Comparison of ENCODE assay signal across 14 cellular contexts in genomic region chr11:119125849-119126248, GRCh38. TPM values are rescaled to one million over a fixed set of nuclear protein-coding genes. Genes with fewer than 3 reads are reported as not detected.
DNase-seq lines count a peak whose midpoint lies in the region; ATAC-seq and TF ChIP-seq lines count a peak whose summit lies in the region.
"Had no signal": no experiment of that assay in that cellular context is flagged by ENCODE, and none has a peak within 500 bp of the region (broad histone marks: within the 10 kb centered on the region; RNA-seq: fewer than 3 reads in every experiment).

No MANE protein-coding gene starts in this region.

- H3K27ac ChIP-seq in Peyer's patch (peak overlapping the region in 3 of 4 donors; percentile 41 to 75 (median 71)), transverse colon (peak overlapping the region in 3 of 4 donors; percentile 47 to 59 (median 55))
- H3K27ac ChIP-seq: BLaER1 treated with 17β-estradiol and CSF1 and Interleukin-3, amounts not matched to agents 10 nM and 100 nM had no signal

- H3K27me3 ChIP-seq in Peyer's patch: no peaks in the 10 kb centered on the region
- H3K27me3 ChIP-seq in transverse colon: no peaks in the 10 kb centered on the region
- H3K27me3 ChIP-seq: BLaER1 treated with 17β-estradiol and CSF1 and Interleukin-3, amounts not matched to agents 10 nM and 100 nM had no signal

- peaks cover 27% of the 10 kb centered on the region for H3K4me1 Mint-ChIP-seq in activated T-cell treated with anti-CD3 and anti-CD28 coated beads, Interleukin-2, amount 50 U/mL, for 24 hours (ENCODE audit: low read depth)

- 77 to 80% methylated on average over 1 to 7 of the region's 7 CpGs for WGBS in transverse colon (ENCODE audit: low coverage in 1 of 2), 2 donors

- H3K4me3 ChIP-seq in Peyer's patch (no peak overlapping the region), transverse colon (peak overlapping the region in 1 of 4 donors; percentile 3)
- H3K4me3 ChIP-seq: BLaER1 treated with 17β-estradiol and CSF1 and Interleukin-3, amounts not matched to agents 10 nM and 100 nM; HAP-1 had no signal

- peak in 1 of 6 experiments; percentile 9 for TF ChIP-seq CTCF in Peyer's patch (IDR thresholded peaks at IDR 0.05)
- no peak for TF ChIP-seq CTCF in transverse colon (IDR thresholded peaks at IDR 0.05)

- no peaks in the 10 kb centered on the region for H3K27me3 Mint-ChIP-seq in activated T-cell treated with anti-CD3 and anti-CD28 coated beads, Interleukin-2, amount 50 U/mL, for 24 hours
- H3K27me3 Mint-ChIP-seq: CD4-positive, CD25-positive, alpha-beta regulatory T cell had no signal

- no peak for TF ChIP-seq EP300 in transverse colon (IDR thresholded peaks at IDR 0.05; ENCODE audit: low read depth)

- in situ Hi-C loops in transverse colon (cut with MboI; ENCODE audit: low pct_ligation_motif_present in 1 of 4, low pct_unique_long_range_greater_than_20kb in 1 of 4, low sequenced_read_pairs in 3 of 4): no loop called here

- H3K9me3 ChIP-seq in Peyer's patch (no peaks in the 10 kb centered on the region), transverse colon (no peaks in the 10 kb centered on the region)
- H3K9me3 ChIP-seq: BLaER1 treated with 17β-estradiol and CSF1 and Interleukin-3, amounts not matched to agents 10 nM and 100 nM; HAP-1 had no signal

- intact Hi-C loops in transverse colon (cut with DNase I; ENCODE audit: low total_unique reads): no loop called here

- peak in 1 of 2 donors; percentile 38 for TF ChIP-seq POLR2A in Peyer's patch (IDR thresholded peaks at IDR 0.05)
- peak; percentile 17 for TF ChIP-seq POLR2A in transverse colon (IDR thresholded peaks at IDR 0.05)

- H3K4me1 ChIP-seq in Peyer's patch (peaks cover 0 to 22% (median 4%) of the 10 kb centered on the region in 4 donors), transverse colon (peaks cover 15 to 46% (median 26%) of the 10 kb centered on the region in 4 donors)

- peaks cover 71% of the 10 kb centered on the region for H3K36me3 Mint-ChIP-seq in activated T-cell treated with anti-CD3 and anti-CD28 coated beads, Interleukin-2, amount 50 U/mL, for 24 hours (ENCODE audit: low read depth)

- no peak overlapping the region for H3K4me3 Mint-ChIP-seq in activated T-cell treated with anti-CD3 and anti-CD28 coated beads, Interleukin-2, amount 50 U/mL, for 24 hours

- no peaks in the 10 kb centered on the region for H3K9me3 Mint-ChIP-seq in activated T-cell treated with anti-CD3 and anti-CD28 coated beads, Interleukin-2, amount 50 U/mL, for 24 hours
- H3K9me3 Mint-ChIP-seq: CD4-positive, CD25-positive, alpha-beta regulatory T cell had no signal

- H3K36me3 ChIP-seq in Peyer's patch: peaks cover 0 to 51% (median 0%) of the 10 kb centered on the region in 3 donors
- peaks cover 0 to 27% (median 12%) of the 10 kb centered on the region in 4 donors for H3K36me3 ChIP-seq in transverse colon

- DNase-seq in activated T-cell treated with anti-CD3 and anti-CD28 coated beads, Interleukin-2, amount 50 U/mL, for 24 hours: no peak
- DNase-seq in activated T-cell treated with anti-CD3 and anti-CD28 coated beads, Interleukin-2, amount 50 U/mL, for 1 hour: no peak
- DNase-seq in Peyer's patch (peak in 1 of 3 donors; percentile 79), mesenteric fat pad (ENCODE audit: low spot score) (peak; percentile 30), transverse colon (peak; percentile 64), NAMALWA (ENCODE audit: low spot score) (no peak)
- DNase-seq: ACHN; CD4-positive, CD25-positive, alpha-beta regulatory T cell; DMS53; GF-D8 had no signal

- no peak for ATAC-seq in HG02870 (IDR thresholded peaks at IDR 0.05; ENCODE audit: unreplicated experiment)

- peak overlapping the region; percentile 18 for H3K27ac Mint-ChIP-seq in activated T-cell treated with anti-CD3 and anti-CD28 coated beads, Interleukin-2, amount 50 U/mL, for 24 hours

RNA-seq across cellular contexts. Expression of gene HINFP, which starts 4.5 kb away (rescaled TPM):
- 10 to 100 TPM; 28.1 to 67.9 (median 49.0) TPM for total RNA-seq in Peyer's patch
- total RNA-seq in mesenteric fat pad: 13.5 TPM
- total RNA-seq in transverse colon: 10 to 100 TPM; 20.7 to 63.6 (median 48.2) TPM

RNA-seq across cellular contexts. Expression of gene C2CD2L, which starts 18.7 kb away (rescaled TPM):
- 100 to 1,000 TPM in 1 of 4 donors, 10 to 100 TPM in 3; 13.2 to 107 (median 81.8) TPM for total RNA-seq in Peyer's patch
- 11.0 TPM for total RNA-seq in mesenteric fat pad
- 10 to 100 TPM; 11.5 to 56.9 (median 32.7) TPM for total RNA-seq in transverse colon

RNA-seq across cellular contexts. Expression of gene ABCG4, which starts 23.0 kb away (rescaled TPM):
- not detected for total RNA-seq in Peyer's patch
- total RNA-seq in mesenteric fat pad: not detected
- under 1 TPM in 1 of 4 donors, not detected in 3; 0.14 TPM for total RNA-seq in transverse colon
- total RNA-seq: CD4-positive, CD25-positive, alpha-beta regulatory T cell; HT-29 had no signal

RNA-seq across cellular contexts. Expression of gene DPAGT1, which starts 24.2 kb away (rescaled TPM):
- total RNA-seq in Peyer's patch: 10 to 100 TPM; 10.7 to 38.6 (median 33.1) TPM
- total RNA-seq in mesenteric fat pad: 40.9 TPM
- 10 to 100 TPM in 3 of 4 donors, 1 to 10 TPM in 1; 4.5 to 63.9 (median 26.3) TPM for total RNA-seq in transverse colon

RNA-seq across cellular contexts. Expression of gene HMBS, which starts 41.2 kb away (rescaled TPM):
- total RNA-seq in Peyer's patch: 10 to 100 TPM; 10.7 to 21.7 (median 15.0) TPM
- 22.2 TPM for total RNA-seq in mesenteric fat pad
- 100 to 1,000 TPM in 1 of 4 donors, 10 to 100 TPM in 2, not detected in 1; 10.8 to 353 (median 21.3) TPM for total RNA-seq in transverse colon

Comparison
In these comparisons a context has a peak if more than half of its experiments do, and no peak if none do; other contexts are left out.
1. DNase-seq: peak in mesenteric fat pad (single experiment) and transverse colon (single experiment); none in activated T-cell treated with anti-CD3 and anti-CD28 coated beads, Interleukin-2, amount 50 U/mL, for 24 hours (single experiment), activated T-cell treated with anti-CD3 and anti-CD28 coated beads, Interleukin-2, amount 50 U/mL, for 1 hour (single experiment) and NAMALWA (single experiment).